In genomic region chr12:27639265-27639664, GRCh38 we compare ENCODE assay signal across 2 cellular contexts.
TF ChIP-seq lines count a peak whose summit lies in the region.

No MANE protein-coding gene starts in this region.

TF ChIP-seq in IMR-90, 13 proteins besides CTCF, POLR2A, EP300 and RAD21:
- TF ChIP-seq CHD1 (IDR thresholded peaks at IDR 0.05; ENCODE audit: low read depth, low read length) (no peak), NFE2L2 (IDR thresholded peaks at IDR 0.05; ENCODE audit: low read depth, low read length) (no peak), CEBPB (IDR thresholded peaks at IDR 0.05; ENCODE audit: low read depth, low read length) (no peak), MXI1 (IDR thresholded peaks at IDR 0.05; ENCODE audit: borderline replicate concordance, low read depth, low read length) (no peak), FOS (IDR thresholded peaks at IDR 0.05; ENCODE audit: low read depth, low read length) (no peak), RFX5 (IDR thresholded peaks at IDR 0.05; ENCODE audit: low read depth, low read length) (no peak), SMC3 (IDR thresholded peaks at IDR 0.05; ENCODE audit: low read depth, low read length) (no peak), BHLHE40 (IDR thresholded peaks at IDR 0.05; ENCODE audit: low read depth, low read length) (no peak), MAFK (IDR thresholded peaks at IDR 0.05; ENCODE audit: low read depth, low read length) (no peak), MAZ (IDR thresholded peaks at IDR 0.05; ENCODE audit: borderline replicate concordance, low read depth, low read length) (no peak), RCOR1 (IDR thresholded peaks at IDR 0.05; ENCODE audit: insufficient replicate concordance, low read length) (no peak), ELK1 (IDR thresholded peaks at IDR 0.05; ENCODE audit: borderline replicate concordance, low read depth, low read length) (no peak)
- TF ChIP-seq, protein P1, sequence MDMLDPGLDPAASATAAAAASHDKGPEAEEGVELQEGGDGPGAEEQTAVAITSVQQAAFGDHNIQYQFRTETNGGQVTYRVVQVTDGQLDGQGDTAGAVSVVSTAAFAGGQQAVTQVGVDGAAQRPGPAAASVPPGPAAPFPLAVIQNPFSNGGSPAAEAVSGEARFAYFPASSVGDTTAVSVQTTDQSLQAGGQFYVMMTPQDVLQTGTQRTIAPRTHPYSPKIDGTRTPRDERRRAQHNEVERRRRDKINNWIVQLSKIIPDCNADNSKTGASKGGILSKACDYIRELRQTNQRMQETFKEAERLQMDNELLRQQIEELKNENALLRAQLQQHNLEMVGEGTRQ (IDR thresholded peaks at IDR 0.05; ENCODE audit: low read depth, low read length), result no peak

TF ChIP-seq in HepG2, 621 proteins besides CTCF, POLR2A, EP300 and RAD21:
- TF ChIP-seq ZNF709 (CRISPR knock-in tag; IDR thresholded peaks at IDR 0.05) (no peak), FLYWCH1 (CRISPR knock-in tag; IDR thresholded peaks at IDR 0.05) (no peak), GATAD2A (CRISPR knock-in tag; IDR thresholded peaks at IDR 0.05) (0 out of 2 replicates have a peak, but pooled peaks have one; percentile 21), GLMP (CRISPR knock-in tag; IDR thresholded peaks at IDR 0.05; ENCODE audit: borderline replicate concordance) (no peak), CEBPG (CRISPR knock-in tag; IDR thresholded peaks at IDR 0.05) (0 out of 2 replicates have a peak, but pooled peaks have one; percentile 7)
